Comparison of ENCODE assay signal across 16 cellular contexts in the genomic region with DNA sequence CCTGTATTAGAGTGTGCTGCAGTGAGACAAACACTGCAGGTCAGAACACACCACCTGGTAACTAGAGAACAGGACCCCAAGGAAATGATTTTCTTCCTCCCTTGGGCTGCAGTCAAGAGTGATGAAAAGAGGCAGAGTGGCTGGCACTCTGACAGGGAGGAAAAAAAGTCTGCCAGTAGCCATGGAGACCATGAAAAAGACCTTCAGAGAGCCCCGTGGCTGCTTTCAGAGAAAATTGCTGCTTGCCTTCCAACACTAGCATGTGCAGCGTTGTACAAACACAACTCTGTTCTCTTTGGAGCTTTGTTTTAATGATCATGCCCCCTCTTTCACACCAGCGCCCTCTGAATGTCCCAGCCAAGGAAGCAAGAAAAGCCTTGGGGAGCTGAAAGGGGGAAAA.
DNase-seq lines count a peak whose midpoint lies in the region; ATAC-seq and TF ChIP-seq lines count a peak whose summit lies in the region.
"Had no signal": no experiment of that assay in that cellular context is flagged by ENCODE, and none has a peak within 500 bp of the region (broad histone marks: within the 10 kb centered on the region; RNA-seq: fewer than 3 reads in every experiment).

No MANE protein-coding gene starts in this region.

- H3K79me2 ChIP-seq in SK-N-SH (ENCODE audit: insufficient read depth), result no peaks in the 10 kb centered on the region

- H3K9me3 ChIP-seq in SK-N-SH (no peaks in the 10 kb centered on the region), thyroid gland (no peaks in the 10 kb centered on the region), left lung (no peaks in the 10 kb centered on the region)
- H3K9me3 ChIP-seq: gastrocnemius medialis, psoas muscle, SJCRH30, thoracic aorta had no signal

- POLR2A ChIA-PET in SK-N-SH (lab: Yijun Ruan, JAX), result no interaction called here

- ATAC-seq in SK-N-SH treated with all-trans-retinoic acid at 6 μM for 48 hours (no peak), left lung (no peak)
- ATAC-seq: gastrocnemius medialis, left colon, psoas muscle had no signal

- no peak for TF ChIP-seq POLR2A in thyroid gland (IDR thresholded peaks at IDR 0.05)

- H3K4me1 ChIP-seq in SK-N-SH (ENCODE audit: control insufficient read depth in 1 of 2, insufficient read depth in 2 of 2, low read depth in 1 of 2, low read length in 1 of 2) (peaks cover 3 to 9% of the 10 kb centered on the region in 2 experiments; a peak in 1 of 4 replicates), thyroid gland (peaks cover 0 to 20% of the 10 kb centered on the region in 2 donors), left lung (peaks cover 4 to 72% of the 10 kb centered on the region in 2 donors)
- H3K4me1 ChIP-seq: psoas muscle, SJCRH30 had no signal

- H3K27me3 ChIP-seq in SK-N-SH (ENCODE audit: insufficient read depth) (no peaks in the 10 kb centered on the region), thyroid gland (no peaks in the 10 kb centered on the region), left lung (no peaks in the 10 kb centered on the region), brain microvascular endothelial cell (replicated peaks) (no peaks in the 10 kb centered on the region)
- H3K27me3 ChIP-seq: gastrocnemius medialis, SJCRH30 had no signal

- DNase-seq in SK-N-SH, result peak; percentile 12
- peak; percentile 25 for DNase-seq in cerebellar cortex (ENCODE audit: low spot score)
- DNase-seq in midbrain (lab: John Stamatoyannopoulos, UW), result peak; percentile 81
- peak; percentile 36 to 50 for DNase-seq in thyroid gland
- no peak for DNase-seq in left lung
- DNase-seq in activated CD4-positive, alpha-beta T cell treated with anti-CD3 and anti-CD28 coated beads, Interleukin-2, amount 50 U/mL, for 4 hours, result no peak
- no peak for DNase-seq in brain microvascular endothelial cell
- DNase-seq: activated CD4-positive, alpha-beta T cell treated with anti-CD3 and anti-CD28 coated beads for 1 hour; gastrocnemius medialis; left colon; NCI-H510A; psoas muscle; SJCRH30 had no signal

- intact Hi-C loops in thyroid gland (cut with DNase I), result no loop called here
- intact Hi-C loops in left lung (cut with DNase I), result no loop called here

- H3K4me2 ChIP-seq in SK-N-SH, result no peak overlapping the region

- CTCF ChIA-PET in SK-N-SH (lab: Yijun Ruan, JAX), result interaction anchor here (0.9 kb wide), 1 partner anchor 44 kb away, joined by 3 read pairs; no protein-coding TSS in a partner anchor

- no peaks in the 10 kb centered on the region for H4K20me1 ChIP-seq in SK-N-SH (ENCODE audit: insufficient read depth)

- no peak overlapping the region for H3K4me3 ChIP-seq in SK-N-SH (ENCODE audit: low read depth in 2 of 2, low read length in 1 of 2)
- H3K4me3 ChIP-seq in thyroid gland (replicated peaks in 1 of 3), result no peak overlapping the region
- H3K4me3 ChIP-seq in left lung, result no peak overlapping the region
- H3K4me3 ChIP-seq in brain microvascular endothelial cell (ENCODE audit: low read depth, low read length), result no peak overlapping the region
- H3K4me3 ChIP-seq: coronary artery, gastrocnemius medialis, psoas muscle, SJCRH30, thoracic aorta had no signal

- H2AFZ ChIP-seq in SK-N-SH (ENCODE audit: low read depth), result no peak overlapping the region

- no peak overlapping the region for H3K27ac ChIP-seq in SK-N-SH (ENCODE audit: low read depth in 2 of 2, low read length in 1 of 2)
- no peak overlapping the region for H3K27ac ChIP-seq in thyroid gland
- no peak overlapping the region for H3K27ac ChIP-seq in left lung
- H3K27ac ChIP-seq in brain microvascular endothelial cell, result no peak overlapping the region
- H3K27ac ChIP-seq: coronary artery, gastrocnemius medialis, psoas muscle, SJCRH30, thoracic aorta had no signal

- TF ChIP-seq CTCF in SK-N-SH (IDR thresholded peaks at IDR 0.05), result no peak
- TF ChIP-seq CTCF in thyroid gland (IDR thresholded peaks at IDR 0.05), result no peak
- TF ChIP-seq CTCF in left lung (IDR thresholded peaks at IDR 0.05), result no peak
- TF ChIP-seq CTCF in brain microvascular endothelial cell (IDR thresholded peaks at IDR 0.05; ENCODE audit: low read depth, low read length, missing control alignments), result no peak

- TF ChIP-seq RAD21 in SK-N-SH (IDR thresholded peaks at IDR 0.05; ENCODE audit: low read length), result no peak

- WGBS in SK-N-SH (ENCODE audit: low lambda C conversion rate), result 62% methylated on average over 3 of the region's 3 CpGs
- WGBS in thyroid gland, 2 donors, result 17 to 21% methylated on average over 3 of the region's 3 CpGs

- TF ChIP-seq EP300 in SK-N-SH (IDR thresholded peaks at IDR 0.05; ENCODE audit: borderline replicate concordance in 1 of 2, low read depth in 1 of 2, low read length in 1 of 2), result no peak

- H3K9ac ChIP-seq in SK-N-SH, result no peak overlapping the region

- no peaks in the 10 kb centered on the region for H3K9me2 ChIP-seq in SK-N-SH

- H3F3A ChIP-seq in SK-N-SH (replicated peaks; ENCODE audit: insufficient read depth), result peaks cover 3% of the 10 kb centered on the region

- H3K36me3 ChIP-seq in SK-N-SH (replicated peaks in 1 of 2; ENCODE audit: control insufficient read depth in 1 of 2, insufficient read depth in 2 of 2, low read length in 1 of 2) (no peaks in the 10 kb centered on the region), thyroid gland (no peaks in the 10 kb centered on the region), left lung (no peaks in the 10 kb centered on the region), brain microvascular endothelial cell (replicated peaks) (no peaks in the 10 kb centered on the region)
- H3K36me3 ChIP-seq: gastrocnemius medialis, SJCRH30, thoracic aorta had no signal

- in situ Hi-C loops in brain microvascular endothelial cell (cut with HindIII; ENCODE audit: low pct_ligation_motif_present, low sequenced_read_pairs), result no loop called here

TF ChIP-seq in SK-N-SH, 30 proteins besides CTCF, POLR2A, EP300 and RAD21 (continues in another document):
- TF ChIP-seq TAF1 (IDR thresholded peaks at IDR 0.05; ENCODE audit: borderline replicate concordance, low read depth, low read length), result no peak
- no peak for TF ChIP-seq TCF12 (IDR thresholded peaks at IDR 0.05)
- TF ChIP-seq, protein P1, sequence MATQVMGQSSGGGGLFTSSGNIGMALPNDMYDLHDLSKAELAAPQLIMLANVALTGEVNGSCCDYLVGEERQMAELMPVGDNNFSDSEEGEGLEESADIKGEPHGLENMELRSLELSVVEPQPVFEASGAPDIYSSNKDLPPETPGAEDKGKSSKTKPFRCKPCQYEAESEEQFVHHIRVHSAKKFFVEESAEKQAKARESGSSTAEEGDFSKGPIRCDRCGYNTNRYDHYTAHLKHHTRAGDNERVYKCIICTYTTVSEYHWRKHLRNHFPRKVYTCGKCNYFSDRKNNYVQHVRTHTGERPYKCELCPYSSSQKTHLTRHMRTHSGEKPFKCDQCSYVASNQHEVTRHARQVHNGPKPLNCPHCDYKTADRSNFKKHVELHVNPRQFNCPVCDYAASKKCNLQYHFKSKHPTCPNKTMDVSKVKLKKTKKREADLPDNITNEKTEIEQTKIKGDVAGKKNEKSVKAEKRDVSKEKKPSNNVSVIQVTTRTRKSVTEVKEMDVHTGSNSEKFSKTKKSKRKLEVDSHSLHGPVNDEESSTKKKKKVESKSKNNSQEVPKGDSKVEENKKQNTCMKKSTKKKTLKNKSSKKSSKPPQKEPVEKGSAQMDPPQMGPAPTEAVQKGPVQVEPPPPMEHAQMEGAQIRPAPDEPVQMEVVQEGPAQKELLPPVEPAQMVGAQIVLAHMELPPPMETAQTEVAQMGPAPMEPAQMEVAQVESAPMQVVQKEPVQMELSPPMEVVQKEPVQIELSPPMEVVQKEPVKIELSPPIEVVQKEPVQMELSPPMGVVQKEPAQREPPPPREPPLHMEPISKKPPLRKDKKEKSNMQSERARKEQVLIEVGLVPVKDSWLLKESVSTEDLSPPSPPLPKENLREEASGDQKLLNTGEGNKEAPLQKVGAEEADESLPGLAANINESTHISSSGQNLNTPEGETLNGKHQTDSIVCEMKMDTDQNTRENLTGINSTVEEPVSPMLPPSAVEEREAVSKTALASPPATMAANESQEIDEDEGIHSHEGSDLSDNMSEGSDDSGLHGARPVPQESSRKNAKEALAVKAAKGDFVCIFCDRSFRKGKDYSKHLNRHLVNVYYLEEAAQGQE (IDR thresholded peaks at IDR 0.05; ENCODE audit: low read depth, low read length), result no peak

TF ChIP-seq in SK-N-SH treated with all-trans-retinoic acid at 6 μM for 48 hours, 23 proteins besides CTCF, POLR2A, EP300 and RAD21:
- TF ChIP-seq ZNF8 (CRISPR knock-in tag; IDR thresholded peaks at IDR 0.05) (no peak), GLIS3 (CRISPR knock-in tag; IDR thresholded peaks at IDR 0.05) (no peak), ZC3H10 (CRISPR knock-in tag; IDR thresholded peaks at IDR 0.05) (no peak), TOX (CRISPR knock-in tag; IDR thresholded peaks at IDR 0.05; ENCODE audit: borderline replicate concordance) (no peak), BACH2 (CRISPR knock-in tag; IDR thresholded peaks at IDR 0.05; ENCODE audit: borderline replicate concordance) (no peak), CSDC2 (CRISPR knock-in tag; IDR thresholded peaks at IDR 0.05) (no peak), SNAI2 (CRISPR knock-in tag; IDR thresholded peaks at IDR 0.05) (no peak), RARB (CRISPR knock-in tag; IDR thresholded peaks at IDR 0.05) (no peak)
- TF ChIP-seq, protein P2, sequence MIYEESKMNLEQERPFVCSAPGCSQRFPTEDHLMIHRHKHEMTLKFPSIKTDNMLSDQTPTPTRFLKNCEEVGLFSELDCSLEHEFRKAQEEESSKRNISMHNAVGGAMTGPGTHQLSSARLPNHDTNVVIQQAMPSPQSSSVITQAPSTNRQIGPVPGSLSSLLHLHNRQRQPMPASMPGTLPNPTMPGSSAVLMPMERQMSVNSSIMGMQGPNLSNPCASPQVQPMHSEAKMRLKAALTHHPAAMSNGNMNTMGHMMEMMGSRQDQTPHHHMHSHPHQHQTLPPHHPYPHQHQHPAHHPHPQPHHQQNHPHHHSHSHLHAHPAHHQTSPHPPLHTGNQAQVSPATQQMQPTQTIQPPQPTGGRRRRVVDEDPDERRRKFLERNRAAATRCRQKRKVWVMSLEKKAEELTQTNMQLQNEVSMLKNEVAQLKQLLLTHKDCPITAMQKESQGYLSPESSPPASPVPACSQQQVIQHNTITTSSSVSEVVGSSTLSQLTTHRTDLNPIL (CRISPR knock-in tag; IDR thresholded peaks at IDR 0.05; ENCODE audit: low read depth), result no peak
- TF ChIP-seq, protein P3, sequence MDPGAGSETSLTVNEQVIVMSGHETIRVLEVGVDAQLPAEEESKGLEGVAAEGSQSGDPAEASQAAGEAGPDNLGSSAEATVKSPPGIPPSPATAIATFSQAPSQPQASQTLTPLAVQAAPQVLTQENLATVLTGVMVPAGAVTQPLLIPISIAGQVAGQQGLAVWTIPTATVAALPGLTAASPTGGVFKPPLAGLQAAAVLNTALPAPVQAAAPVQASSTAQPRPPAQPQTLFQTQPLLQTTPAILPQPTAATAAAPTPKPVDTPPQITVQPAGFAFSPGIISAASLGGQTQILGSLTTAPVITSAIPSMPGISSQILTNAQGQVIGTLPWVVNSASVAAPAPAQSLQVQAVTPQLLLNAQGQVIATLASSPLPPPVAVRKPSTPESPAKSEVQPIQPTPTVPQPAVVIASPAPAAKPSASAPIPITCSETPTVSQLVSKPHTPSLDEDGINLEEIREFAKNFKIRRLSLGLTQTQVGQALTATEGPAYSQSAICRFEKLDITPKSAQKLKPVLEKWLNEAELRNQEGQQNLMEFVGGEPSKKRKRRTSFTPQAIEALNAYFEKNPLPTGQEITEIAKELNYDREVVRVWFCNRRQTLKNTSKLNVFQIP (CRISPR knock-in tag; IDR thresholded peaks at IDR 0.05; ENCODE audit: borderline replicate concordance, low read depth), result no peak

Comparison
In these comparisons a context has a peak if more than half of its experiments do, and no peak if none do; other contexts are left out.
1. DNase-seq: peak in SK-N-SH (single experiment), cerebellar cortex (single experiment), midbrain (single experiment) and thyroid gland (2 of 2); none in left lung (0 of 2), activated CD4-positive, alpha-beta T cell treated with anti-CD3 and anti-CD28 coated beads, Interleukin-2, amount 50 U/mL, for 4 hours (0 of 2) and brain microvascular endothelial cell (single experiment).